In genomic region chr1:116503535-116504307, GRCh38 we compare ENCODE assay signal across 10 cellular contexts.
DNase-seq lines count a peak whose midpoint lies in the region; ATAC-seq and TF ChIP-seq lines count a peak whose summit lies in the region.
"Had no signal": no experiment of that assay in that cellular context is flagged by ENCODE, and none has a peak within 500 bp of the region (broad histone marks: within the 10 kb centered on the region; RNA-seq: fewer than 3 reads in every experiment).

No MANE protein-coding gene starts in this region.

- H3K36me3 Mint-ChIP-seq in T-helper 1 cell treated with Interleukin-12 subunit alpha and Interleukin-12 subunit beta and Interleukin-4 antibody, amounts not matched to agents 30 μg/mL and 1 μg/mL, for 36 hours (ENCODE audit: low read depth), result peaks cover 46% of the 10 kb centered on the region

- TF ChIP-seq CTCF in upper lobe of right lung (IDR thresholded peaks at IDR 0.05), result no peak
- no peak for TF ChIP-seq CTCF in foreskin fibroblast (IDR thresholded peaks at IDR 0.05; ENCODE audit: low read depth, low read length)

- H3K4me3 ChIP-seq in upper lobe of right lung (no peak overlapping the region), foreskin fibroblast (ENCODE audit: low read depth in 1 of 2, low read length in 2 of 2) (no peak overlapping the region)
- H3K4me3 ChIP-seq: uterus had no signal

- intact Hi-C loops in Right ventricle myocardium superior (cut with DNase I) (no loop called here), upper lobe of right lung (cut with DNase I) (no loop called here)

- H3K27ac Mint-ChIP-seq in T-helper 1 cell treated with Interleukin-12 subunit alpha and Interleukin-12 subunit beta and Interleukin-4 antibody, amounts not matched to agents 30 μg/mL and 1 μg/mL, for 36 hours, result peak overlapping the region; percentile 96

- DNase-seq in activated naive CD4-positive, alpha-beta T cell treated with Interleukin-2 at 50 U/mL for 16 hours, result peak; percentile 20
- no peak for DNase-seq in activated naive CD4-positive, alpha-beta T cell treated with anti-CD3 and anti-CD28 coated beads, Interleukin-2, amount 50 U/mL, for 16 hours
- DNase-seq in Right ventricle myocardium superior, result peak; percentile 67
- DNase-seq in upper lobe of right lung, result no peak
- no peak for DNase-seq in NCI-H226
- no peak for DNase-seq in stimulated activated CD4-positive, alpha-beta T cell treated with anti-CD3 and anti-CD28 coated beads, Interleukin-12 subunit alpha, Interleukin-12 subunit beta, amount 100 ng/mL, for 4 hours
- DNase-seq in foreskin fibroblast, result no peak
- DNase-seq: BE2C, uterus had no signal

- H3K4me3 Mint-ChIP-seq in T-helper 1 cell treated with Interleukin-12 subunit alpha and Interleukin-12 subunit beta and Interleukin-4 antibody, amounts not matched to agents 30 μg/mL and 1 μg/mL, for 36 hours, result peak overlapping the region; percentile 5

- no peaks in the 10 kb centered on the region for H3K36me3 ChIP-seq in upper lobe of right lung
- H3K36me3 ChIP-seq: BE2C, uterus had no signal

- ATAC-seq in Right ventricle myocardium superior (ENCODE audit: poor library complexity) (peak; percentile 69), upper lobe of right lung (peak; percentile 43)

- peaks cover 77% of the 10 kb centered on the region for H3K4me1 Mint-ChIP-seq in T-helper 1 cell treated with Interleukin-12 subunit alpha and Interleukin-12 subunit beta and Interleukin-4 antibody, amounts not matched to agents 30 μg/mL and 1 μg/mL, for 36 hours (ENCODE audit: low read depth)

- H3K27me3 Mint-ChIP-seq in T-helper 1 cell treated with Interleukin-12 subunit alpha and Interleukin-12 subunit beta and Interleukin-4 antibody, amounts not matched to agents 30 μg/mL and 1 μg/mL, for 36 hours (ENCODE audit: low read depth), result no peaks in the 10 kb centered on the region

- H3K27ac ChIP-seq in upper lobe of right lung, result peak overlapping the region; percentile 82
- H3K27ac ChIP-seq: uterus had no signal

- no peaks in the 10 kb centered on the region for H3K9me3 Mint-ChIP-seq in T-helper 1 cell treated with Interleukin-12 subunit alpha and Interleukin-12 subunit beta and Interleukin-4 antibody, amounts not matched to agents 30 μg/mL and 1 μg/mL, for 36 hours

- H3K27me3 ChIP-seq in upper lobe of right lung, result no peaks in the 10 kb centered on the region
- H3K27me3 ChIP-seq: BE2C, uterus had no signal

- H3K9me3 ChIP-seq in upper lobe of right lung, result no peaks in the 10 kb centered on the region
- H3K9me3 ChIP-seq: BE2C, uterus had no signal

- peaks cover 18% of the 10 kb centered on the region for H3K4me1 ChIP-seq in upper lobe of right lung
- H3K4me1 ChIP-seq: BE2C, uterus had no signal

Comparison
In these comparisons a context has a peak if more than half of its experiments do, and no peak if none do; other contexts are left out.
1. DNase-seq: peak in activated naive CD4-positive, alpha-beta T cell treated with Interleukin-2 at 50 U/mL for 16 hours (single experiment) and Right ventricle myocardium superior (single experiment); none in activated naive CD4-positive, alpha-beta T cell treated with anti-CD3 and anti-CD28 coated beads, Interleukin-2, amount 50 U/mL, for 16 hours (single experiment), upper lobe of right lung (single experiment), NCI-H226 (single experiment), stimulated activated CD4-positive, alpha-beta T cell treated with anti-CD3 and anti-CD28 coated beads, Interleukin-12 subunit alpha, Interleukin-12 subunit beta, amount 100 ng/mL, for 4 hours (single experiment) and foreskin fibroblast (0 of 2).